In the genomic region with DNA sequence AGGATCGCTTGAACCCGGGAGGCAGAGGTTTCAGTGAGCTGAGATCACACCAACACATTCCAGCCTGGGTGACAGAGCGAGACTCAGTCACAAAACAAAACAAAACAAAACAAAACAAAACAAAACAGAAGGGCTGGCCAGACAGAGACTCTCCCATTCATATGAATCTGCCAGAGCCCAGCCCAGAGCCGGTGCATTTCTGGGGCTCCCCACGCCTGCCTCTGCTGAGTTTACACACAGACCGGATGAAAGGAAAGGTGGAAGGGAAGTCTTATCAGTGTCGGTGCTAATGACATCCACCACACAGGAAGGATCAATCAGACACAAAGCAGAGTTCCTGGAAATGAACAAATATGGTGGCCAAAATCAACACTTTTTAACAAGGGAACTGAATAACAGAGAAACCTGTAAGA, we compare ENCODE assay signal across 11 cellular contexts. TPM values are rescaled to one million over a fixed set of nuclear protein-coding genes. Genes with fewer than 3 reads are reported as not detected.
DNase-seq lines count a peak whose midpoint lies in the region; ATAC-seq, FAIRE-seq and TF ChIP-seq lines count a peak whose summit lies in the region.
"Had no signal": no experiment of that assay in that cellular context is flagged by ENCODE, and none has a peak within 500 bp of the region (broad histone marks: within the 10 kb centered on the region; RNA-seq: fewer than 3 reads in every experiment).

No MANE protein-coding gene starts in this region.

- no peak overlapping the region for H2AFZ ChIP-seq in DND-41 (ENCODE audit: low read depth, low read length)

- ATAC-seq in DND-41 (ENCODE audit: insufficient read depth, low read depth) (peak; percentile 63; the same call in 1 of the 3 replicates), pancreas (peak in 3 of 4 donors; percentile 17 to 28 (median 23)), HG03135 (IDR thresholded peaks at IDR 0.05; ENCODE audit: unreplicated experiment) (no peak), HG03521 (IDR thresholded peaks at IDR 0.05; ENCODE audit: unreplicated experiment) (no peak)
- ATAC-seq: gastrocnemius medialis had no signal

- H3K4me2 ChIP-seq in DND-41 (ENCODE audit: insufficient read depth, low read length), result no peak overlapping the region

- H3K27ac Mint-ChIP-seq in MCF 10A (ENCODE audit: low read depth, unreplicated experiment), result no peak overlapping the region

- H3K4me1 Mint-ChIP-seq in MCF 10A (ENCODE audit: insufficient read depth, unreplicated experiment), result peaks cover 13% of the 10 kb centered on the region

- WGBS in pancreas, 2 donors, result 52 to 59% methylated on average over 7 of the region's 7 CpGs

- no peaks in the 10 kb centered on the region for H3K27me3 Mint-ChIP-seq in MCF 10A (ENCODE audit: insufficient read depth, unreplicated experiment)

- TF ChIP-seq CTCF in DND-41 (IDR thresholded peaks at IDR 0.05; ENCODE audit: borderline replicate concordance, extremely low read depth, low read length, poor library complexity, severe bottlenecking) (no peak), VCaP (conservative IDR thresholded peaks at IDR 0.05) (no peak), pancreas (IDR thresholded peaks at IDR 0.05) (no peak), MCF 10A (IDR thresholded peaks at IDR 0.05; ENCODE audit: unreplicated experiment) (no peak)

- CTCF ChIA-PET in MCF 10A (lab: Yijun Ruan, JAX), result interaction anchor here (0.7 to 1.6 kb wide), 2 partner anchors 168 to 222 kb away, joined by 3 to 5 read pairs; no protein-coding TSS in a partner anchor

- no peaks in the 10 kb centered on the region for H3K36me3 ChIP-seq in DND-41 (ENCODE audit: insufficient read depth, low read length)
- no peaks in the 10 kb centered on the region for H3K36me3 ChIP-seq in pancreas
- H3K36me3 ChIP-seq: gastrocnemius medialis had no signal

- no TSS peak for BruUV-seq in MCF 10A (replicated peaks; lab: Mats Ljungman, UMichigan)

- H3K4me3 ChIP-seq in DND-41 (ENCODE audit: low read depth in 1 of 2, low read length in 2 of 2), result no peak overlapping the region
- no peak overlapping the region for H3K4me3 ChIP-seq in pancreas
- H3K4me3 ChIP-seq: gastrocnemius medialis had no signal

- no peak for FAIRE-seq in pancreas (lab: Jason Lieb, UNC)

- DNase-seq in DND-41 (no peak), dermis blood vessel endothelial cell (peak; percentile 71), pancreas (no peak), caudate nucleus (lab: John Stamatoyannopoulos, UW) (no peak), MCF 10A (ENCODE audit: unreplicated experiment) (no peak)
- DNase-seq: gastrocnemius medialis, NCI-H187 had no signal

- intact Hi-C loops in pancreas (cut with DNase I) (no loop called here), MCF 10A (cut with micrococcal nuclease) (no loop called here)

- peaks cover 5% of the 10 kb centered on the region for H3K4me1 ChIP-seq in DND-41 (ENCODE audit: insufficient read depth, low read length)
- H3K4me1 ChIP-seq in pancreas, result no peaks in the 10 kb centered on the region
- H3K4me1 ChIP-seq: gastrocnemius medialis had no signal

- H3K79me2 ChIP-seq in DND-41 (ENCODE audit: insufficient read depth, low read length), result no peaks in the 10 kb centered on the region

- peaks cover 15% of the 10 kb centered on the region for H4K20me1 ChIP-seq in DND-41 (ENCODE audit: insufficient read depth, low read length)

- H3K27me3 ChIP-seq in DND-41 (ENCODE audit: insufficient read depth, low read length, poor library complexity) (no peaks in the 10 kb centered on the region), pancreas (no peaks in the 10 kb centered on the region)
- H3K27me3 ChIP-seq: gastrocnemius medialis had no signal

- H3K9me3 ChIP-seq in DND-41 (ENCODE audit: insufficient read depth, low read length, severe bottlenecking) (no peaks in the 10 kb centered on the region), pancreas (no peaks in the 10 kb centered on the region)
- H3K9me3 ChIP-seq: gastrocnemius medialis had no signal

- H3K4me3 Mint-ChIP-seq in MCF 10A (ENCODE audit: unreplicated experiment), result no peak overlapping the region

- POLR2A ChIA-PET in MCF 10A (lab: Yijun Ruan, JAX), result interaction anchor here (0.6 kb wide), 1 partner anchor 25 kb away, joined by 3 read pairs; no protein-coding TSS in a partner anchor

- H3K9ac ChIP-seq in DND-41 (ENCODE audit: low read depth, low read length), result no peak overlapping the region

- H3K27ac ChIP-seq in DND-41 (ENCODE audit: low read length), result no peak overlapping the region
- H3K27ac ChIP-seq in VCaP, result peak overlapping the region; percentile 35
- H3K27ac ChIP-seq in pancreas, result peak overlapping the region in 1 of 4 donors; percentile 8
- no peak overlapping the region for H3K27ac ChIP-seq in caudate nucleus (ENCODE audit: low read depth, low read length)
- H3K27ac ChIP-seq: C4-2B had no signal

- H3K36me3 Mint-ChIP-seq in MCF 10A (ENCODE audit: insufficient read depth, unreplicated experiment), result no peaks in the 10 kb centered on the region

- H3K9me3 Mint-ChIP-seq in MCF 10A (ENCODE audit: unreplicated experiment), result no peaks in the 10 kb centered on the region

RNA-seq across cellular contexts. Expression of a gene that starts 6.8 kb away (rescaled TPM):
- total RNA-seq in dermis blood vessel endothelial cell (8.8 and 36.8 TPM in 2 replicates), pancreas (10 to 100 TPM in 5 of 6 donors, 1 to 10 TPM in 1; 9.7 to 18.9 (median 12.8) TPM), MCF 10A (2022) (14.4 and 16.1 TPM in 2 replicates)
- polyA plus RNA-seq in pancreas, result 10 to 100 TPM; 19.3 to 37.9 TPM

RNA-seq across cellular contexts. Expression of a gene that starts 7.4 kb away (rescaled TPM):
- total RNA-seq in dermis blood vessel endothelial cell (8.3 and 10.0 TPM in 2 replicates), pancreas (10 to 100 TPM in 1 of 6 donors, 1 to 10 TPM in 5; 4.3 to 12.3 (median 6.3) TPM), MCF 10A (2022) (14.0 and 18.1 TPM in 2 replicates)
- polyA plus RNA-seq in pancreas, result 1 to 10 TPM; 2.1 to 3.6 TPM

RNA-seq across cellular contexts. Expression of a gene that starts 10.4 kb away (rescaled TPM):
- total RNA-seq in dermis blood vessel endothelial cell (0.34 and 0.37 TPM in 2 replicates), pancreas (under 1 TPM in 2 of 6 donors, not detected in 4; 0.03 to 0.09 TPM), MCF 10A (2022) (0.09 and 0.22 TPM in 2 replicates)
- polyA plus RNA-seq in pancreas, result under 1 TPM; 0.19 to 0.33 TPM

Comparison
In these comparisons a context has a peak if more than half of its experiments do, and no peak if none do; other contexts are left out.
1. ATAC-seq: peak in DND-41 (single experiment) and pancreas (3 of 4); none in HG03135 (single experiment) and HG03521 (single experiment).